In the genomic region with DNA sequence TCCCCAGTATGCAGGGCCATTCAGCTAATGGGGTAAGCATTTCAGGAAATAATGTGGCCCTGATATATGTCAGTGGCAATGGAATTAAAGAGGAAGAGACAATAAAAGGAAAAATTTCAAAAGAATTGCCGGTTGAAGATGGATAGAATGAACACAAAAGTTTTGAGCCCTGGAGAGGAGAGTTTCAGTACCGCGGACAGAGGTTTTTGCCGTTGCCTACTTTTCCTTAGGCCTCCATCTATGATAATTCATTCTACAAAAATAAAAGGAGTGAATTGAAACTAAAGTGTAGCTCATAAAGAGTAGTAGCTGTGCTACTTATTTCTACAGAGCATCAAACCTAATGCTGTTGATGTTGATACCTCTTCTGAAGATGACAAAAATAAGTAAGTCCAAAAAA, we compare ENCODE assay signal across 22 cellular contexts.
DNase-seq lines count a peak whose midpoint lies in the region; ATAC-seq and TF ChIP-seq lines count a peak whose summit lies in the region.
"Had no signal": no experiment of that assay in that cellular context is flagged by ENCODE, and none has a peak within 500 bp of the region (broad histone marks: within the 10 kb centered on the region; RNA-seq: fewer than 3 reads in every experiment).

No MANE protein-coding gene starts in this region.

- H3K27me3 Mint-ChIP-seq in T-helper 17 cell = no peaks in the 10 kb centered on the region
- H3K27me3 Mint-ChIP-seq: activated naive CD8-positive, alpha-beta T cell treated with anti-CD3 and anti-CD28 coated beads, Interleukin-2, amount 50 U/mL, for 24 hours; CD8-positive, alpha-beta memory T cell had no signal

- no peak for TF ChIP-seq POLR2A in HCT116 (IDR thresholded peaks at IDR 0.05; ENCODE audit: borderline replicate concordance, extremely low read depth, insufficient read depth, insufficient read length)

- H3K27ac ChIP-seq in A673 (ENCODE audit: low read depth, low read length, poor library complexity, severe bottlenecking) (no peak overlapping the region), HCT116 (ENCODE audit: low read depth, low read length) (no peak overlapping the region)
- H3K27ac ChIP-seq: esophagus muscularis mucosa, left ventricle myocardium inferior, ovary, PC-9, sigmoid colon had no signal

- no peak overlapping the region for H3K27ac Mint-ChIP-seq in T-helper 17 cell
- H3K27ac Mint-ChIP-seq: activated CD8-positive, alpha-beta memory T cell treated with anti-CD3 and anti-CD28 coated beads, Interleukin-2, amount 10 ng/mL, durations not matched to agents 7 days and 5 days; activated naive CD8-positive, alpha-beta T cell treated with anti-CD3 and anti-CD28 coated beads, Interleukin-2, amount 50 U/mL, for 24 hours; CD8-positive, alpha-beta memory T cell had no signal

- no peak overlapping the region for H3K4me3 ChIP-seq in A673 (ENCODE audit: low read depth, low read length, poor library complexity, severe bottlenecking)
- no peak overlapping the region for H3K4me3 ChIP-seq in HCT116 (replicated peaks in 1 of 2; ENCODE audit: low read depth in 1 of 2, low read length in 2 of 2)
- H3K4me3 ChIP-seq: esophagus muscularis mucosa, left ventricle myocardium inferior, ovary, PC-9, sigmoid colon had no signal

- DNase-seq in A673 (ENCODE audit: low spot score) (peak; percentile 24), HCT116 (ENCODE audit: low read depth, low spot score) (no peak), astrocyte of the hippocampus (ENCODE audit: low read depth, low spot score) (peak; percentile 53), left kidney (ENCODE audit: low read depth, low spot score) (peak; percentile 76), T-helper 17 cell (no peak)
- no peak for DNase-seq in stimulated activated CD4-positive, alpha-beta T cell treated with anti-CD3 and anti-CD28 coated beads, Interleukin-15, amount 100 ng/mL, for 24 hours
- DNase-seq: activated CD4-positive, alpha-beta T cell treated with anti-CD3 and anti-CD28 coated beads for 1 hour; activated CD8-positive, alpha-beta memory T cell treated with anti-CD3 and anti-CD28 coated beads, Interleukin-2, amount 10 ng/mL, durations not matched to agents 7 days and 5 days; activated naive CD8-positive, alpha-beta T cell treated with anti-CD3 and anti-CD28 coated beads, Interleukin-2, amount 50 U/mL, for 24 hours; CD8-positive, alpha-beta memory T cell; DMS79; glutamatergic neuron; left ventricle myocardium inferior; NCI-H1436; NCI-H526; ovary; PC-9; sigmoid colon; stimulated activated naive CD4-positive, alpha-beta T cell; T-helper 9 cell had no signal

- no peaks in the 10 kb centered on the region for H3K79me2 ChIP-seq in HCT116 (ENCODE audit: insufficient read depth, low read length)

- no peaks in the 10 kb centered on the region for H3K4me1 Mint-ChIP-seq in T-helper 17 cell
- H3K4me1 Mint-ChIP-seq: activated CD8-positive, alpha-beta memory T cell treated with anti-CD3 and anti-CD28 coated beads, Interleukin-2, amount 10 ng/mL, durations not matched to agents 7 days and 5 days; activated naive CD8-positive, alpha-beta T cell treated with anti-CD3 and anti-CD28 coated beads, Interleukin-2, amount 50 U/mL, for 24 hours; CD8-positive, alpha-beta memory T cell had no signal

- no peak overlapping the region for H2AFZ ChIP-seq in HCT116 (ENCODE audit: low read depth, low read length, poor library complexity, severe bottlenecking)
- H2AFZ ChIP-seq: PC-9 had no signal

- no TSS peak for BruUV-seq in A673 (replicated peaks; lab: Mats Ljungman, UMichigan)
- no TSS peak for BruUV-seq in HCT116 (replicated peaks; lab: Mats Ljungman, UMichigan)

- TF ChIP-seq CTCF in A673 (conservative IDR thresholded peaks at IDR 0.05; ENCODE audit: low read depth, low read length) = no peak
- no peak for TF ChIP-seq CTCF in HCT116 (IDR thresholded peaks at IDR 0.05 in 2 of 3, conservative IDR thresholded peaks at IDR 0.05 in 1 of 3; ENCODE audit: borderline replicate concordance in 1 of 3, insufficient read depth in 1 of 3, low read depth in 2 of 3, low read length in 2 of 3)

- TF ChIP-seq RAD21 in HCT116 (IDR thresholded peaks at IDR 0.05; ENCODE audit: low read depth) = no peak

- H3K27me3 ChIP-seq in A673 (replicated peaks; ENCODE audit: insufficient read depth, low read depth, low read length, poor library complexity) = peaks cover 13% of the 10 kb centered on the region
- H3K27me3 ChIP-seq in HCT116 (ENCODE audit: insufficient read depth, low read length) = no peaks in the 10 kb centered on the region
- H3K27me3 ChIP-seq: esophagus muscularis mucosa, ovary, sigmoid colon had no signal

- H3K36me3 ChIP-seq in A673 (ENCODE audit: insufficient read depth, low read length, poor library complexity, severe bottlenecking) (no peaks in the 10 kb centered on the region), HCT116 (ENCODE audit: control insufficient read depth in 1 of 2, insufficient read depth in 2 of 2, low read length in 2 of 2) (no peaks in the 10 kb centered on the region)
- H3K36me3 ChIP-seq: esophagus muscularis mucosa, left ventricle myocardium inferior, ovary, sigmoid colon had no signal

- no peak overlapping the region for H3K4me3 Mint-ChIP-seq in T-helper 17 cell
- H3K4me3 Mint-ChIP-seq: activated CD8-positive, alpha-beta memory T cell treated with anti-CD3 and anti-CD28 coated beads, Interleukin-2, amount 10 ng/mL, durations not matched to agents 7 days and 5 days; activated naive CD8-positive, alpha-beta T cell treated with anti-CD3 and anti-CD28 coated beads, Interleukin-2, amount 50 U/mL, for 24 hours; CD8-positive, alpha-beta memory T cell had no signal

- H3K9me2 ChIP-seq in HCT116 (ENCODE audit: insufficient read depth) = no peaks in the 10 kb centered on the region

- H3K36me3 Mint-ChIP-seq in T-helper 17 cell (ENCODE audit: low read depth) = no peaks in the 10 kb centered on the region
- H3K36me3 Mint-ChIP-seq: activated CD8-positive, alpha-beta memory T cell treated with anti-CD3 and anti-CD28 coated beads, Interleukin-2, amount 10 ng/mL, durations not matched to agents 7 days and 5 days; CD8-positive, alpha-beta memory T cell had no signal

- H3K4me1 ChIP-seq in A673 (ENCODE audit: insufficient read depth, low read length, poor library complexity, severe bottlenecking) = no peaks in the 10 kb centered on the region
- H3K4me1 ChIP-seq in HCT116 (ENCODE audit: control insufficient read depth in 1 of 2, insufficient read depth in 2 of 2, low read length in 2 of 2) = no peaks in the 10 kb centered on the region
- H3K4me1 ChIP-seq: esophagus muscularis mucosa, left ventricle myocardium inferior, sigmoid colon had no signal

- POLR2A ChIA-PET in A673 (lab: Charles Lee; ENCODE audit: low non-redundant PET) = no interaction called here
- POLR2A ChIA-PET in HCT116 (lab: Charles Lee) = no interaction called here

- no peak overlapping the region for H3K9ac ChIP-seq in HCT116 (ENCODE audit: low read length)

- RAD21 ChIA-PET in HCT116 (lab: Charles Lee; ENCODE audit: low non-redundant PET in 1 of 2, low total read pairs in 2 of 2, uncharacterized antibody in 2 of 2, unreplicated experiment in 2 of 2) = no interaction called here

- no peak overlapping the region for H3K4me2 ChIP-seq in HCT116 (ENCODE audit: low read length)
- H3K4me2 ChIP-seq: PC-9 had no signal

- H3K9me3 ChIP-seq in A673 (ENCODE audit: low read depth, low read length, poor library complexity, severe bottlenecking) (no peaks in the 10 kb centered on the region), HCT116 (ENCODE audit: control insufficient read depth in 1 of 2, insufficient read depth in 1 of 2, low read depth in 1 of 2, low read length in 2 of 2) (no peaks in the 10 kb centered on the region), T-helper 17 cell (ENCODE audit: control insufficient read depth, low read length, poor library complexity, severe bottlenecking) (no peaks in the 10 kb centered on the region)
- H3K9me3 ChIP-seq: esophagus muscularis mucosa, left ventricle myocardium inferior, ovary, sigmoid colon had no signal

- ATAC-seq in HCT116 = no peak
- ATAC-seq in T-helper 17 cell = no peak
- no peak for ATAC-seq in HG03354 (IDR thresholded peaks at IDR 0.05; ENCODE audit: poor library complexity, severe bottlenecking, unreplicated experiment)
- ATAC-seq: activated CD8-positive, alpha-beta memory T cell treated with anti-CD3 and anti-CD28 coated beads, Interleukin-2, amount 10 ng/mL, durations not matched to agents 7 days and 5 days; activated naive CD8-positive, alpha-beta T cell treated with anti-CD3 and anti-CD28 coated beads, Interleukin-2, amount 50 U/mL, for 24 hours had no signal

- CTCF ChIA-PET in A673 (lab: Charles Lee) = no interaction called here
- CTCF ChIA-PET in HCT116 (lab: Charles Lee) = no interaction called here

- no peaks in the 10 kb centered on the region for H4K20me1 ChIP-seq in HCT116 (ENCODE audit: insufficient read depth)

- intact Hi-C loops in A673 (cut with micrococcal nuclease; ENCODE audit: unreplicated experiment) (no loop called here), HCT116 (cut with micrococcal nuclease) (no loop called here)

TF ChIP-seq in HCT116, 20 proteins besides CTCF, POLR2A, EP300 and RAD21 (continues in another document):
- TF ChIP-seq JUND (IDR thresholded peaks at IDR 0.05) (no peak), SP1 (IDR thresholded peaks at IDR 0.05; ENCODE audit: low read depth) (no peak), SIN3A (IDR thresholded peaks at IDR 0.05; ENCODE audit: low read depth) (no peak)
- TF ChIP-seq, protein P1, sequence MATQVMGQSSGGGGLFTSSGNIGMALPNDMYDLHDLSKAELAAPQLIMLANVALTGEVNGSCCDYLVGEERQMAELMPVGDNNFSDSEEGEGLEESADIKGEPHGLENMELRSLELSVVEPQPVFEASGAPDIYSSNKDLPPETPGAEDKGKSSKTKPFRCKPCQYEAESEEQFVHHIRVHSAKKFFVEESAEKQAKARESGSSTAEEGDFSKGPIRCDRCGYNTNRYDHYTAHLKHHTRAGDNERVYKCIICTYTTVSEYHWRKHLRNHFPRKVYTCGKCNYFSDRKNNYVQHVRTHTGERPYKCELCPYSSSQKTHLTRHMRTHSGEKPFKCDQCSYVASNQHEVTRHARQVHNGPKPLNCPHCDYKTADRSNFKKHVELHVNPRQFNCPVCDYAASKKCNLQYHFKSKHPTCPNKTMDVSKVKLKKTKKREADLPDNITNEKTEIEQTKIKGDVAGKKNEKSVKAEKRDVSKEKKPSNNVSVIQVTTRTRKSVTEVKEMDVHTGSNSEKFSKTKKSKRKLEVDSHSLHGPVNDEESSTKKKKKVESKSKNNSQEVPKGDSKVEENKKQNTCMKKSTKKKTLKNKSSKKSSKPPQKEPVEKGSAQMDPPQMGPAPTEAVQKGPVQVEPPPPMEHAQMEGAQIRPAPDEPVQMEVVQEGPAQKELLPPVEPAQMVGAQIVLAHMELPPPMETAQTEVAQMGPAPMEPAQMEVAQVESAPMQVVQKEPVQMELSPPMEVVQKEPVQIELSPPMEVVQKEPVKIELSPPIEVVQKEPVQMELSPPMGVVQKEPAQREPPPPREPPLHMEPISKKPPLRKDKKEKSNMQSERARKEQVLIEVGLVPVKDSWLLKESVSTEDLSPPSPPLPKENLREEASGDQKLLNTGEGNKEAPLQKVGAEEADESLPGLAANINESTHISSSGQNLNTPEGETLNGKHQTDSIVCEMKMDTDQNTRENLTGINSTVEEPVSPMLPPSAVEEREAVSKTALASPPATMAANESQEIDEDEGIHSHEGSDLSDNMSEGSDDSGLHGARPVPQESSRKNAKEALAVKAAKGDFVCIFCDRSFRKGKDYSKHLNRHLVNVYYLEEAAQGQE (IDR thresholded peaks at IDR 0.05; ENCODE audit: low read depth) = peak; percentile 68

Comparison
In these comparisons a context has a peak if more than half of its experiments do, and no peak if none do; other contexts are left out.
1. DNase-seq: peak in A673 (single experiment), astrocyte of the hippocampus (single experiment) and left kidney (single experiment); none in HCT116 (single experiment), stimulated activated CD4-positive, alpha-beta T cell treated with anti-CD3 and anti-CD28 coated beads, Interleukin-15, amount 100 ng/mL, for 24 hours (single experiment) and T-helper 17 cell (0 of 3).